ENCODE assay signal across 1 cellular context in genomic region chr5:40240111-40240510, GRCh38.
TF ChIP-seq lines count a peak whose summit lies in the region.

No MANE protein-coding gene starts in this region.

TF ChIP-seq in WTC11, 78 proteins besides CTCF, POLR2A, EP300 and RAD21 (continued from another document):
- TF ChIP-seq, protein P1, sequence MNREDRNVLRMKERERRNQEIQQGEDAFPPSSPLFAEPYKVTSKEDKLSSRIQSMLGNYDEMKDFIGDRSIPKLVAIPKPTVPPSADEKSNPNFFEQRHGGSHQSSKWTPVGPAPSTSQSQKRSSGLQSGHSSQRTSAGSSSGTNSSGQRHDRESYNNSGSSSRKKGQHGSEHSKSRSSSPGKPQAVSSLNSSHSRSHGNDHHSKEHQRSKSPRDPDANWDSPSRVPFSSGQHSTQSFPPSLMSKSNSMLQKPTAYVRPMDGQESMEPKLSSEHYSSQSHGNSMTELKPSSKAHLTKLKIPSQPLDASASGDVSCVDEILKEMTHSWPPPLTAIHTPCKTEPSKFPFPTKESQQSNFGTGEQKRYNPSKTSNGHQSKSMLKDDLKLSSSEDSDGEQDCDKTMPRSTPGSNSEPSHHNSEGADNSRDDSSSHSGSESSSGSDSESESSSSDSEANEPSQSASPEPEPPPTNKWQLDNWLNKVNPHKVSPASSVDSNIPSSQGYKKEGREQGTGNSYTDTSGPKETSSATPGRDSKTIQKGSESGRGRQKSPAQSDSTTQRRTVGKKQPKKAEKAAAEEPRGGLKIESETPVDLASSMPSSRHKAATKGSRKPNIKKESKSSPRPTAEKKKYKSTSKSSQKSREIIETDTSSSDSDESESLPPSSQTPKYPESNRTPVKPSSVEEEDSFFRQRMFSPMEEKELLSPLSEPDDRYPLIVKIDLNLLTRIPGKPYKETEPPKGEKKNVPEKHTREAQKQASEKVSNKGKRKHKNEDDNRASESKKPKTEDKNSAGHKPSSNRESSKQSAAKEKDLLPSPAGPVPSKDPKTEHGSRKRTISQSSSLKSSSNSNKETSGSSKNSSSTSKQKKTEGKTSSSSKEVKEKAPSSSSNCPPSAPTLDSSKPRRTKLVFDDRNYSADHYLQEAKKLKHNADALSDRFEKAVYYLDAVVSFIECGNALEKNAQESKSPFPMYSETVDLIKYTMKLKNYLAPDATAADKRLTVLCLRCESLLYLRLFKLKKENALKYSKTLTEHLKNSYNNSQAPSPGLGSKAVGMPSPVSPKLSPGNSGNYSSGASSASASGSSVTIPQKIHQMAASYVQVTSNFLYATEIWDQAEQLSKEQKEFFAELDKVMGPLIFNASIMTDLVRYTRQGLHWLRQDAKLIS (CRISPR knock-in tag; IDR thresholded peaks at IDR 0.05; ENCODE audit: borderline replicate concordance): no peak
- TF ChIP-seq CREM (CRISPR knock-in tag; IDR thresholded peaks at IDR 0.05) (no peak), RORB (CRISPR knock-in tag; IDR thresholded peaks at IDR 0.05) (no peak), GABPB1 (CRISPR knock-in tag; IDR thresholded peaks at IDR 0.05) (no peak)
